Comparison of ENCODE assay signal across 30 cellular contexts in genomic region chr5:142213077-142213476, GRCh38.
"Had no signal": no experiment of that assay in that cellular context is flagged by ENCODE, and none has a peak within 500 bp of the region (broad histone marks: within the 10 kb centered on the region; RNA-seq: fewer than 3 reads in every experiment).

No MANE protein-coding gene starts in this region.

- H3K27me3 ChIP-seq: ascending aorta, cardiac muscle cell had no signal

- DNase-seq: activated CD4-positive, alpha-beta memory T cell treated with anti-CD3 and anti-CD28 coated beads for 36 hours; activated CD4-positive, alpha-beta T cell treated with anti-CD3 and anti-CD28 coated beads for 1 hour; activated CD4-positive, alpha-beta T cell treated with anti-CD3 and anti-CD28 coated beads for 36 hours; activated CD4-positive, alpha-beta T cell treated with anti-CD3 and anti-CD28 coated beads for 48 hours; activated CD4-positive, alpha-beta T cell treated with anti-CD3 and anti-CD28 coated beads, Interleukin-2, amount 10 ng/mL, durations not matched to agents 7 days and 5 days; activated CD4-positive, alpha-beta T cell treated with anti-CD3 and anti-CD28 coated beads, Interleukin-2, amount 50 U/mL, for 4 hours; activated CD4-positive, CD25-positive, alpha-beta regulatory T cell; activated CD8-positive, alpha-beta memory T cell treated with anti-CD3 and anti-CD28 coated beads, Interleukin-2, amount 50 U/mL, for 4 hours; activated CD8-positive, alpha-beta T cell treated with anti-CD3 and anti-CD28 coated beads for 36 hours; activated effector memory CD4-positive, alpha-beta T cell treated with Interleukin-2 at 50 U/mL for 16 hours; activated gamma-delta T cell; activated naive CD4-positive, alpha-beta T cell treated with anti-CD3 and anti-CD28 coated beads, Interleukin-2, amount 10 ng/mL, durations not matched to agents 7 days and 5 days; activated naive CD4-positive, alpha-beta T cell treated with Interleukin-2 at 50 U/mL for 16 hours; activated naive CD8-positive, alpha-beta T cell treated with anti-CD3 and anti-CD28 coated beads, Interleukin-2, amount 10 ng/mL, durations not matched to agents 7 days and 5 days; activated naive CD8-positive, alpha-beta T cell treated with anti-CD3 and anti-CD28 coated beads, Interleukin-2, amount 50 U/mL, for 24 hours; activated T-cell treated with anti-CD3 and anti-CD28 coated beads, Interleukin-2, amount 50 U/mL, for 24 hours; activated T-cell treated with anti-CD3 and anti-CD28 coated beads, Interleukin-2, amount 50 U/mL, for 48 hours; amygdala; anterior cingulate cortex; caudate nucleus; cerebellar nuclear complex; T-helper 1 cell; T-helper 2 cell; T-helper 9 cell had no signal

- H3K4me3 ChIP-seq: ascending aorta, cardiac muscle cell had no signal

- H3K27ac ChIP-seq: ascending aorta, cardiac muscle cell, VCaP had no signal

- H3K36me3 ChIP-seq: ascending aorta, cardiac muscle cell had no signal

- ATAC-seq: activated CD4-positive, alpha-beta T cell treated with anti-CD3 and anti-CD28 coated beads for 36 hours; activated CD4-positive, CD25-positive, alpha-beta regulatory T cell treated with anti-CD3 and anti-CD28 coated beads, Interleukin-2, amount 50 U/mL, for 24 hours; activated CD8-positive, alpha-beta T cell treated with anti-CD3 and anti-CD28 coated beads for 36 hours; activated naive CD8-positive, alpha-beta T cell treated with anti-CD3 and anti-CD28 coated beads, Interleukin-2, amount 50 U/mL, for 24 hours had no signal

- H3K9me3 ChIP-seq: ascending aorta had no signal

- FAIRE-seq: bronchial epithelial cell, TTC549 had no signal
